ENCODE assay signal across 8 cellular contexts in the genomic region with DNA sequence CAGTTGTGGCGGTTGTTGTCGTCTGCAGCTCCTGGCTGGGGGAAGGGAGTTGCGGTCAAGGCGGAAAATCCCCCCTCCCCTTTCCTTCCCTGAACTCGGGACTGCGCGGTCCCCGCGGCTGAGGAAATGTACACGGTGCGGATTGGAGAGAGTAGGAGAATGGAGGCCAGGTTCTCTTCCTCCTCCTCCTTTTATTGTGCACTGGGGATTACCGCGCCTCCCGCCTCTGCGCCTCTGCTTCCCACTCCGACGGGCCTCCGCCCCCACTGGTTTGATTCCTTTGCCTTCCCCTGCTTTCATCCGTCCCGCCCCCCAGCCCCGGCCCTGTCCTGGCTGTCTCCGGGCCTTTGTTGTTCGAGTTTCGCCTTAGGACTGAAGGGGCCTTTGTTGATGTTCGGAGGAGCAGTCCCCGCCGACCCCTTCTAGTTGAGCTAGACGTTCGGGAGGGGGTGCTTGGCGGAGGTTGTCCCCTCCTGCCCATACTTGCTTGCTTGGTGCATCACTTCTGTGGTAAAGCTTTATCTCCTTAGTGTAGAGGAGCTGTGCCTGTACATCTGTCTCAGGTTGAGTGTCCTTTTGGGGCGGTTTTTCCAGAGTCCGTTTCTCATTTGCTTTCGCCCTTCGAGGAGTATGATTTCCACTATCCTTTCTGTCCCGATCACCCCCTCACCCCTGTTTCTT. TPM values are rescaled to one million over a fixed set of nuclear protein-coding genes. Genes with fewer than 3 reads are reported as not detected.
DNase-seq lines count a peak whose midpoint lies in the region; ATAC-seq and TF ChIP-seq lines count a peak whose summit lies in the region.

No MANE protein-coding gene starts in this region.

- DNase-seq in DMS 273 (lab: John Stamatoyannopoulos, UW; ENCODE audit: unreplicated experiment) = peak; percentile 82
- DNase-seq in DMS 273 treated with DMSO at 0.1 percent for 48 hours (lab: John Stamatoyannopoulos, UW) = no peak
- DNase-seq in foreskin fibroblast = peak in 1 of 2 donors; percentile 62
- peak; percentile 70 for DNase-seq in neural crest cell (ENCODE audit: low read depth, low spot score)
- peak; percentile 71 for DNase-seq in testis

- no peaks in the 10 kb centered on the region for H3K27me3 Mint-ChIP-seq in activated T-helper 17 cell treated with anti-CD3 and anti-CD28 coated beads, Interleukin-2, amount 50 U/mL, for 72 hours
- no peaks in the 10 kb centered on the region for H3K27me3 Mint-ChIP-seq in neural crest cell (ENCODE audit: low read depth)

- H3K27ac ChIP-seq in OCI-LY1 (ENCODE audit: low read depth, low read length, poor library complexity, severe bottlenecking) = peak overlapping the region; percentile 90
- peak overlapping the region; percentile 96 to 97 for H3K27ac ChIP-seq in testis

- H3K4me1 Mint-ChIP-seq in activated T-helper 17 cell treated with anti-CD3 and anti-CD28 coated beads, Interleukin-2, amount 50 U/mL, for 72 hours = peaks cover 18% of the 10 kb centered on the region
- H3K4me1 Mint-ChIP-seq in neural crest cell = peaks cover 40% of the 10 kb centered on the region

- TF ChIP-seq CTCF in OCI-LY1 (IDR thresholded peaks at IDR 0.05; ENCODE audit: low read length) (no peak), foreskin fibroblast (IDR thresholded peaks at IDR 0.05; ENCODE audit: low read depth, low read length) (no peak), neural crest cell (conservative IDR thresholded peaks at IDR 0.05) (no peak), testis (IDR thresholded peaks at IDR 0.05) (no peak)

- no peaks in the 10 kb centered on the region for H3K9me3 Mint-ChIP-seq in activated T-helper 17 cell treated with anti-CD3 and anti-CD28 coated beads, Interleukin-2, amount 50 U/mL, for 72 hours
- H3K9me3 Mint-ChIP-seq in neural crest cell = no peaks in the 10 kb centered on the region

- whole genome bisulfite sequencing in testis, 2 donors = 0% methylated on average over 30 to 35 of the region's 35 CpGs

- peak overlapping the region; percentile 94 for H3K9ac ChIP-seq in OCI-LY1 (ENCODE audit: low read length)

- H3K4me3 Mint-ChIP-seq in activated T-helper 17 cell treated with anti-CD3 and anti-CD28 coated beads, Interleukin-2, amount 50 U/mL, for 72 hours = peak overlapping the region; percentile 94
- peak overlapping the region; percentile 90 for H3K4me3 Mint-ChIP-seq in neural crest cell

- H3K27ac Mint-ChIP-seq in activated T-helper 17 cell treated with anti-CD3 and anti-CD28 coated beads, Interleukin-2, amount 50 U/mL, for 72 hours = peak overlapping the region; percentile 94
- peak overlapping the region; percentile 99 for H3K27ac Mint-ChIP-seq in neural crest cell (ENCODE audit: unreplicated experiment)

- H3K27me3 ChIP-seq in OCI-LY1 (ENCODE audit: insufficient read depth, low read length) (no peaks in the 10 kb centered on the region), testis (no peaks in the 10 kb centered on the region)

- no peaks in the 10 kb centered on the region for H3F3A ChIP-seq in OCI-LY1 (ENCODE audit: insufficient read depth, low read length)

- peak; percentile 2 for ATAC-seq in HG02759 (IDR thresholded peaks at IDR 0.05; ENCODE audit: unreplicated experiment)
- peak; percentile 22 for ATAC-seq in activated T-helper 17 cell treated with anti-CD3 and anti-CD28 coated beads, Interleukin-2, amount 50 U/mL, for 72 hours (replicated peaks)

- no peak overlapping the region for H2AFZ ChIP-seq in OCI-LY1 (ENCODE audit: low read length)

- H3K79me2 ChIP-seq in OCI-LY1 (ENCODE audit: insufficient read depth, low read length) = peaks cover 55% of the 10 kb centered on the region

- intact Hi-C loops in testis (cut with DNase I; ENCODE audit: low total_unique reads) = loop anchor here (10.0 kb wide), 1 partner anchor 1919 kb away; no protein-coding TSS in a partner anchor

- H3K36me3 ChIP-seq in OCI-LY1 (ENCODE audit: insufficient read depth, low read length) = no peaks in the 10 kb centered on the region
- H3K36me3 ChIP-seq in testis (ENCODE audit: low read depth, missing control alignments) = no peaks in the 10 kb centered on the region

- peaks cover 62% of the 10 kb centered on the region for H3K4me1 ChIP-seq in OCI-LY1 (ENCODE audit: insufficient read depth, low read length, severe bottlenecking)
- H3K4me1 ChIP-seq in testis = peaks cover 26% of the 10 kb centered on the region

- H4K20me1 ChIP-seq in OCI-LY1 (ENCODE audit: insufficient read depth, low read length) = peaks cover 6% of the 10 kb centered on the region; the same call in 1 of the 2 replicates

- TF ChIP-seq POLR2A in testis (IDR thresholded peaks at IDR 0.05) = no peak

- peak overlapping the region; percentile 98 for H3K4me2 ChIP-seq in OCI-LY1 (ENCODE audit: low read length)

- H3K9me2 ChIP-seq in OCI-LY1 (ENCODE audit: low read depth, low read length) = no peaks in the 10 kb centered on the region

- peak overlapping the region; percentile 75 for H3K4me3 ChIP-seq in OCI-LY1 (ENCODE audit: low read depth, low read length, poor library complexity, severe bottlenecking)
- peak overlapping the region; percentile 81 to 93 for H3K4me3 ChIP-seq in foreskin fibroblast (ENCODE audit: low read depth in 1 of 2, low read length in 2 of 2)
- H3K4me3 ChIP-seq in testis = peak overlapping the region; percentile 92 to 99

- H3K36me3 Mint-ChIP-seq in activated T-helper 17 cell treated with anti-CD3 and anti-CD28 coated beads, Interleukin-2, amount 50 U/mL, for 72 hours (ENCODE audit: low read depth) = peaks cover 81% of the 10 kb centered on the region
- no peaks in the 10 kb centered on the region for H3K36me3 Mint-ChIP-seq in neural crest cell (ENCODE audit: low read depth)

- H3K9me3 ChIP-seq in OCI-LY1 (ENCODE audit: low read length) (no peaks in the 10 kb centered on the region), testis (no peaks in the 10 kb centered on the region)

RNA-seq across cellular contexts. Expression of a gene that starts 0.7 kb away (rescaled TPM):
- 100 to 1,000 TPM in 1 of 2 donors, 10 to 100 TPM in 1; 77.2 to 209 TPM for total RNA-seq in activated T-helper 17 cell treated with anti-CD3 and anti-CD28 coated beads, Interleukin-2, amount 50 U/mL, for 72 hours
- total RNA-seq in neural crest cell = 55.2 and 58.9 TPM in 2 replicates
- total RNA-seq in testis = 10 to 100 TPM; 53.2 to 58.8 TPM
- 3.6 TPM for polyA plus RNA-seq in testis (ENCODE audit: insufficient read depth, low read depth, low replicate concordance)
